ENCODE assay signal across 8 cellular contexts in the genomic region with DNA sequence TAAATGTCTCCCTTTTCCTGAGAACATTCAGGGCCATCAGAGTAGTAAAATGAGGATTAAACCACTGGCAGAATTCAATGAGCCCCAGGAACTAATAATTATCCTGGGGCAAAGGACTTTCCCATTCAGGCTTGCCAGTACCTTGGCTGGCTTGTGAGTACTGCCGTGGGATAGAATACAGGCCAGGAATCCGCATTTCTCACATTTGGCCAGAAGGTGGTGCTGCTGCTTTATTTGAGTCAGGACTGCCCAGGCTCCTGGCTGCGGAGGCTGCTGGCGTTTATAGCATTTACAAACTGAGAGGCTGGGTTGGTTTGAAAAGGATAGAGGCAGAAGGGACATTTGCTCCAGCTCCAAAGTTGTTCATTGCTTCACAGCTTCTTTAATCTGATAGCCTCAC.
DNase-seq lines count a peak whose midpoint lies in the region; ATAC-seq and TF ChIP-seq lines count a peak whose summit lies in the region.

No MANE protein-coding gene starts in this region.

- no peak overlapping the region for H3K4me3 Mint-ChIP-seq in CD14-positive monocyte

- peaks cover 0 to 4% (median 0%) of the 10 kb centered on the region in 7 donors for H3K9me3 Mint-ChIP-seq in CD14-positive monocyte

- DNase-seq in CD14-positive monocyte (ENCODE audit: low spot score) (peak; percentile 50), NCI-H510A treated with DMSO at 0.1 percent for 48 hours (lab: John Stamatoyannopoulos, UW) (peak; percentile 23), medulla oblongata (ENCODE audit: extremely low spot score) (peak; percentile 87)
- peak; percentile 35 to 37 for DNase-seq in activated CD4-positive, alpha-beta T cell treated with anti-CD3 and anti-CD28 coated beads, Interleukin-2, amount 50 U/mL, for 4 hours
- DNase-seq in effector CD4-positive, alpha-beta T cell: peak; percentile 30
- DNase-seq in stimulated activated CD8-positive, alpha-beta memory T cell treated with anti-CD3 and anti-CD28 coated beads, Interleukin-2, amount 100 ng/mL, for 48 hours (ENCODE audit: low read depth in 2 of 2): peak; percentile 30 to 31

- no peak overlapping the region for H3K27ac Mint-ChIP-seq in CD14-positive monocyte

- H3K27me3 Mint-ChIP-seq in CD14-positive monocyte (ENCODE audit: low read depth in 3 of 3): peaks cover 7 to 17% (median 12%) of the 10 kb centered on the region in 3 donors

- ATAC-seq in GM19035 (IDR thresholded peaks at IDR 0.05; ENCODE audit: unreplicated experiment): peak; percentile 96
- ATAC-seq in HG03378 (IDR thresholded peaks at IDR 0.05; ENCODE audit: unreplicated experiment): peak; percentile 85

- no peaks in the 10 kb centered on the region for H3K4me1 Mint-ChIP-seq in CD14-positive monocyte

- H3K36me3 Mint-ChIP-seq in CD14-positive monocyte: no peaks in the 10 kb centered on the region

- intact Hi-C loops in CD14-positive monocyte (cut with micrococcal nuclease): loop anchor here (2.0 kb wide), 1 partner anchor 397 kb away; no protein-coding TSS in a partner anchor

- TF ChIP-seq CTCF in CD14-positive monocyte (IDR thresholded peaks at IDR 0.05): peak; percentile 58

Comparison
In these comparisons a context has a peak if more than half of its experiments do, and no peak if none do; other contexts are left out.
1. Peak in every context shown above with its lines: DNase-seq and ATAC-seq.
2. DNase-seq: peak in every context shown above with its lines; median percentile 87 in medulla oblongata; 50 in CD14-positive monocyte; 36 in activated CD4-positive, alpha-beta T cell treated with anti-CD3 and anti-CD28 coated beads, Interleukin-2, amount 50 U/mL, for 4 hours; 30 in stimulated activated CD8-positive, alpha-beta memory T cell treated with anti-CD3 and anti-CD28 coated beads, Interleukin-2, amount 100 ng/mL, for 48 hours; 30 in effector CD4-positive, alpha-beta T cell; 23 in NCI-H510A treated with DMSO at 0.1 percent for 48 hours.